ENCODE assay signal across 17 cellular contexts in genomic region chr11:60985501-60985900, GRCh38. TPM values are rescaled to one million over a fixed set of nuclear protein-coding genes. Genes with fewer than 3 reads are reported as not detected.
DNase-seq lines count a peak whose midpoint lies in the region; ATAC-seq and TF ChIP-seq lines count a peak whose summit lies in the region.
"Had no signal": no experiment of that assay in that cellular context is flagged by ENCODE, and none has a peak within 500 bp of the region (broad histone marks: within the 10 kb centered on the region; RNA-seq: fewer than 3 reads in every experiment).

No MANE protein-coding gene starts in this region.

- peak overlapping the region; percentile 71 for H3K4me3 Mint-ChIP-seq in activated naive CD4-positive, alpha-beta T cell treated with anti-CD3 and anti-CD28 coated beads, Interleukin-2, amount 10 ng/mL, durations not matched to agents 7 days and 5 days
- peak overlapping the region; percentile 80 for H3K4me3 Mint-ChIP-seq in activated CD4-positive, alpha-beta memory T cell treated with anti-CD3 and anti-CD28 coated beads, Interleukin-2, amount 10 ng/mL, durations not matched to agents 7 days and 5 days
- peak overlapping the region; percentile 75 to 79 for H3K4me3 Mint-ChIP-seq in stimulated activated naive CD8-positive, alpha-beta T cell treated with anti-CD3 and anti-CD28 coated beads, Interleukin-15, amount 100 ng/mL, for 72 hours
- H3K4me3 Mint-ChIP-seq: nephron progenitor cell had no signal

- ATAC-seq in stimulated activated naive CD8-positive, alpha-beta T cell treated with anti-CD3 and anti-CD28 coated beads, Interleukin-15, amount 100 ng/mL, for 72 hours = no peak
- ATAC-seq in GM18867 (IDR thresholded peaks at IDR 0.05; ENCODE audit: unreplicated experiment) (no peak), GM21576 (IDR thresholded peaks at IDR 0.05; ENCODE audit: unreplicated experiment) (no peak)
- ATAC-seq: SK-N-SH treated with all-trans-retinoic acid at 6 μM for 48 hours had no signal

- peaks cover 98% of the 10 kb centered on the region for H3K4me1 Mint-ChIP-seq in activated naive CD4-positive, alpha-beta T cell treated with anti-CD3 and anti-CD28 coated beads, Interleukin-2, amount 10 ng/mL, durations not matched to agents 7 days and 5 days
- H3K4me1 Mint-ChIP-seq in activated CD4-positive, alpha-beta memory T cell treated with anti-CD3 and anti-CD28 coated beads, Interleukin-2, amount 10 ng/mL, durations not matched to agents 7 days and 5 days = peaks cover 92% of the 10 kb centered on the region
- H3K4me1 Mint-ChIP-seq in stimulated activated naive CD8-positive, alpha-beta T cell treated with anti-CD3 and anti-CD28 coated beads, Interleukin-15, amount 100 ng/mL, for 72 hours = peaks cover 97% of the 10 kb centered on the region

- H3K27ac Mint-ChIP-seq in activated naive CD4-positive, alpha-beta T cell treated with anti-CD3 and anti-CD28 coated beads, Interleukin-2, amount 10 ng/mL, durations not matched to agents 7 days and 5 days = peak overlapping the region; percentile 97
- H3K27ac Mint-ChIP-seq in activated CD4-positive, alpha-beta memory T cell treated with anti-CD3 and anti-CD28 coated beads, Interleukin-2, amount 10 ng/mL, durations not matched to agents 7 days and 5 days = peak overlapping the region; percentile 99
- H3K27ac Mint-ChIP-seq in stimulated activated naive CD8-positive, alpha-beta T cell treated with anti-CD3 and anti-CD28 coated beads, Interleukin-15, amount 100 ng/mL, for 72 hours = peak overlapping the region; percentile 95 to 99
- H3K27ac Mint-ChIP-seq: nephron progenitor cell had no signal

- CTCF ChIA-PET in activated naive CD4-positive, alpha-beta T cell treated with anti-CD3 and anti-CD28 coated beads, Interleukin-2, amount 10 ng/mL, durations not matched to agents 7 days and 5 days (lab: Charles Lee) = interaction anchor here (1.3 kb wide), 1 partner anchor 8 kb away, joined by 9 read pairs; no protein-coding TSS in a partner anchor
- CTCF ChIA-PET in activated CD4-positive, alpha-beta memory T cell treated with anti-CD3 and anti-CD28 coated beads, Interleukin-2, amount 10 ng/mL, durations not matched to agents 7 days and 5 days (lab: Charles Lee) = interaction anchor here (0.8 to 2.0 kb wide), 8 partner anchors 9 to 144 kb away, joined by 3 to 11 read pairs (median 6); partner anchors contain the start of gene CD6

- peaks cover 18% of the 10 kb centered on the region for H3K36me3 ChIP-seq in effector memory CD4-positive, alpha-beta T cell (ENCODE audit: control insufficient read depth, insufficient read depth, low read length)
- H3K36me3 ChIP-seq in WERI-Rb-1 = no peaks in the 10 kb centered on the region
- H3K36me3 ChIP-seq: esophagus squamous epithelium, prostate gland had no signal

- H3K9me3 ChIP-seq in effector memory CD4-positive, alpha-beta T cell (ENCODE audit: control insufficient read depth, low read length) = no peaks in the 10 kb centered on the region
- no peaks in the 10 kb centered on the region for H3K9me3 ChIP-seq in WERI-Rb-1 (ENCODE audit: severe bottlenecking)
- H3K9me3 ChIP-seq: esophagus squamous epithelium, prostate gland had no signal

- no peaks in the 10 kb centered on the region for H3K9me3 Mint-ChIP-seq in activated naive CD4-positive, alpha-beta T cell treated with anti-CD3 and anti-CD28 coated beads, Interleukin-2, amount 10 ng/mL, durations not matched to agents 7 days and 5 days
- no peaks in the 10 kb centered on the region for H3K9me3 Mint-ChIP-seq in activated CD4-positive, alpha-beta memory T cell treated with anti-CD3 and anti-CD28 coated beads, Interleukin-2, amount 10 ng/mL, durations not matched to agents 7 days and 5 days
- H3K9me3 Mint-ChIP-seq in stimulated activated naive CD8-positive, alpha-beta T cell treated with anti-CD3 and anti-CD28 coated beads, Interleukin-15, amount 100 ng/mL, for 72 hours = no peaks in the 10 kb centered on the region
- H3K9me3 Mint-ChIP-seq: nephron progenitor cell had no signal

- no peaks in the 10 kb centered on the region for H3K27me3 ChIP-seq in effector memory CD4-positive, alpha-beta T cell (replicated peaks; ENCODE audit: control insufficient read depth, insufficient read depth, low read length, poor library complexity, severe bottlenecking)
- H3K27me3 ChIP-seq in WERI-Rb-1 (ENCODE audit: insufficient read depth, low read depth, severe bottlenecking) = no peaks in the 10 kb centered on the region

- H3K4me3 ChIP-seq in effector memory CD4-positive, alpha-beta T cell (ENCODE audit: insufficient read depth, low read depth, low read length, poor library complexity, severe bottlenecking) = no peak overlapping the region
- no peak overlapping the region for H3K4me3 ChIP-seq in WERI-Rb-1 (ENCODE audit: low read depth, low read length)
- H3K4me3 ChIP-seq: esophagus squamous epithelium, prostate gland had no signal

- no peak for DNase-seq in activated naive CD4-positive, alpha-beta T cell treated with anti-CD3 and anti-CD28 coated beads, Interleukin-2, amount 10 ng/mL, durations not matched to agents 7 days and 5 days
- no peak for DNase-seq in activated naive CD4-positive, alpha-beta T cell (lab: John Stamatoyannopoulos, UW)
- no peak for DNase-seq in activated CD4-positive, alpha-beta memory T cell treated with anti-CD3 and anti-CD28 coated beads, Interleukin-2, amount 10 ng/mL, durations not matched to agents 7 days and 5 days
- no peak for DNase-seq in effector memory CD4-positive, alpha-beta T cell
- DNase-seq in stimulated activated naive CD8-positive, alpha-beta T cell treated with anti-CD3 and anti-CD28 coated beads, Interleukin-15, amount 100 ng/mL, for 72 hours = no peak
- DNase-seq in WERI-Rb-1 = no peak
- DNase-seq: cortex of kidney, esophagus squamous epithelium, GOT3, NCI-H748 treated with DMSO at 0.1 percent for 48 hours, nephron progenitor cell had no signal

- POLR2A ChIA-PET in activated CD4-positive, alpha-beta memory T cell treated with anti-CD3 and anti-CD28 coated beads, Interleukin-2, amount 10 ng/mL, durations not matched to agents 7 days and 5 days (lab: Charles Lee) = interaction anchor here (1.0 to 6.6 kb wide), 17 partner anchors 10 to 1856 kb away, joined by 3 to 61 read pairs (median 7); partner anchors contain the start of gene TMEM109

- no peaks in the 10 kb centered on the region for H3K27me3 Mint-ChIP-seq in activated naive CD4-positive, alpha-beta T cell treated with anti-CD3 and anti-CD28 coated beads, Interleukin-2, amount 10 ng/mL, durations not matched to agents 7 days and 5 days
- H3K27me3 Mint-ChIP-seq in activated CD4-positive, alpha-beta memory T cell treated with anti-CD3 and anti-CD28 coated beads, Interleukin-2, amount 10 ng/mL, durations not matched to agents 7 days and 5 days = no peaks in the 10 kb centered on the region
- H3K27me3 Mint-ChIP-seq in stimulated activated naive CD8-positive, alpha-beta T cell treated with anti-CD3 and anti-CD28 coated beads, Interleukin-15, amount 100 ng/mL, for 72 hours = no peaks in the 10 kb centered on the region

- peak overlapping the region; percentile 93 for H3K27ac ChIP-seq in effector memory CD4-positive, alpha-beta T cell (ENCODE audit: insufficient read depth, low read length, poor library complexity, severe bottlenecking)
- H3K27ac ChIP-seq in WERI-Rb-1 = no peak overlapping the region
- H3K27ac ChIP-seq: prostate gland had no signal

- H3K36me3 Mint-ChIP-seq in activated naive CD4-positive, alpha-beta T cell treated with anti-CD3 and anti-CD28 coated beads, Interleukin-2, amount 10 ng/mL, durations not matched to agents 7 days and 5 days = peaks cover 78% of the 10 kb centered on the region
- H3K36me3 Mint-ChIP-seq in activated CD4-positive, alpha-beta memory T cell treated with anti-CD3 and anti-CD28 coated beads, Interleukin-2, amount 10 ng/mL, durations not matched to agents 7 days and 5 days (ENCODE audit: low read depth) = peaks cover 81% of the 10 kb centered on the region

- no peak for TF ChIP-seq CTCF in WERI-Rb-1 (IDR thresholded peaks at IDR 0.05; ENCODE audit: low read depth, low read length)

- peaks cover 86% of the 10 kb centered on the region for H3K4me1 ChIP-seq in effector memory CD4-positive, alpha-beta T cell (ENCODE audit: control insufficient read depth, insufficient read depth, low read length, poor library complexity, severe bottlenecking)
- H3K4me1 ChIP-seq: prostate gland had no signal

RNA-seq across cellular contexts. Expression of gene CD6, which starts 14.0 kb away (rescaled TPM):
- total RNA-seq in activated CD4-positive, alpha-beta memory T cell treated with anti-CD3 and anti-CD28 coated beads, Interleukin-2, amount 10 ng/mL, durations not matched to agents 7 days and 5 days = 100 to 1,000 TPM; 293 to 299 TPM
- total RNA-seq: G401, IMR-90 had no signal

RNA-seq across cellular contexts. Expression of gene SLC15A3, which starts 33.5 kb away (rescaled TPM):
- 1 to 10 TPM in 1 of 2 experiments, under 1 TPM in 1; 0.28 to 1.0 TPM for total RNA-seq in activated CD4-positive, alpha-beta memory T cell treated with anti-CD3 and anti-CD28 coated beads, Interleukin-2, amount 10 ng/mL, durations not matched to agents 7 days and 5 days
- total RNA-seq: G401 had no signal
